ENCODE assay signal across 17 cellular contexts in the genomic region with DNA sequence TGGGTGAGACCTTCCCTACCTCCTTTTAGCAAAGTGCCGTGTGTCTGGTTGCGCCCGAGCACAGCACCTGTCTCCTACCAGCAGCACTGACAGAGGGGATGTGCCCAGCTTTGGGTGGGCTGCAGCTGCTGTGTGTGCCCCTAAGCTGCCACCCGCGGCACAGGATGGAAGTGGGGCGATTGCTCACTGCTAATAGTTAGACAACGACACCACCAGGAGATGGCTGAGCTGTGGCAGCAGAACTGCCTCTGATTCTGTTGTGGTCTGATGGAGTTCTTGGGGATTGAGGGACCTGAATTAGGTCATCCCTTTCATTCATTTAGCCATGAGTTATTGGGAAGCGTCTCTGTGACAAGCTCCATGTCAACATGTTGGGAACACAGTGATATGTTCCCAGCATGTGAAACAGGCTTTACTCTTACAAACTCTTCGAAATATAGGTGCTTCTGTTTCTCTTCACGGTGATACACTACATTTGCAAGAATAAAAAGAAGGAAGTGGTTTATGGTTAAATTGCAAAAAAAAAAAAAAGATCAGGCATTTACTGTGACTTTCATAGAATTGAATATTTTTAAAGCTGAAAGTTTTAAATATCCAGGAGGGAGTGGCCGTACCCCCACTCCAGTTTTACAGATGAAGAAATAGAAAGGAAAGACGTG.
A peak's percentile ranks its signal among the peaks of the same experiment; 100 is the strongest.
DNase-seq lines count a peak whose midpoint lies in the region; ATAC-seq and TF ChIP-seq lines count a peak whose summit lies in the region.
"Had no signal": no experiment of that assay in that cellular context is flagged by ENCODE, and none has a peak within 500 bp of the region (broad histone marks: within the 10 kb centered on the region; RNA-seq: fewer than 3 reads in every experiment).

No MANE protein-coding gene starts in this region.

- TF ChIP-seq CTCF in mucosa of descending colon (IDR thresholded peaks at IDR 0.05): no peak
- no peak for TF ChIP-seq CTCF in ascending aorta (IDR thresholded peaks at IDR 0.05)

- no peak overlapping the region for H3K27ac ChIP-seq in CD4-positive, alpha-beta memory T cell (ENCODE audit: low read depth, low read length)
- H3K27ac ChIP-seq in ascending aorta: no peak overlapping the region
- H3K27ac ChIP-seq: A549, tibial nerve had no signal

- peak; percentile 23 for DNase-seq in activated CD4-positive, alpha-beta T cell treated with anti-CD3 and anti-CD28 coated beads, Interleukin-2, amount 10 ng/mL, durations not matched to agents 7 days and 5 days
- DNase-seq in activated CD4-positive, alpha-beta T cell treated with anti-CD3 and anti-CD28 coated beads, Interleukin-2, amount 50 U/mL, for 1 hour: no peak
- peak in 4 of 5 donors; percentile 29 to 53 (median 46) for DNase-seq in CD4-positive, alpha-beta memory T cell
- DNase-seq in mucosa of descending colon (no peak), ascending aorta (ENCODE audit: low spot score in 2 of 2) (no peak), SIG-M5 treated with dmso at 0.1 percent for 504 hours (lab: John Stamatoyannopoulos, UW; ENCODE audit: unreplicated experiment) (no peak)
- DNase-seq: NCI-H1092, NCI-H524 treated with DMSO at 0.1 percent for 48 hours, SHP77, small intestine had no signal

- H3K4me1 Mint-ChIP-seq in activated CD4-positive, alpha-beta T cell treated with anti-CD3 and anti-CD28 coated beads, Interleukin-2, amount 10 ng/mL, durations not matched to agents 7 days and 5 days: peaks cover 36% of the 10 kb centered on the region
- H3K4me1 Mint-ChIP-seq in CD4-positive, alpha-beta memory T cell: peaks cover 33 to 57% (median 47%) of the 10 kb centered on the region in 4 donors
- peaks cover 31% of the 10 kb centered on the region for H3K4me1 Mint-ChIP-seq in activated T-helper 17 cell treated with anti-CD3 and anti-CD28 coated beads, Interleukin-2, amount 50 U/mL, for 72 hours

- H3K27me3 Mint-ChIP-seq in activated CD4-positive, alpha-beta T cell treated with anti-CD3 and anti-CD28 coated beads, Interleukin-2, amount 10 ng/mL, durations not matched to agents 7 days and 5 days: no peaks in the 10 kb centered on the region
- H3K27me3 Mint-ChIP-seq in CD4-positive, alpha-beta memory T cell: no peaks in the 10 kb centered on the region
- no peaks in the 10 kb centered on the region for H3K27me3 Mint-ChIP-seq in activated T-helper 17 cell treated with anti-CD3 and anti-CD28 coated beads, Interleukin-2, amount 50 U/mL, for 72 hours

- no peaks in the 10 kb centered on the region for H3K9me3 ChIP-seq in CD4-positive, alpha-beta memory T cell (ENCODE audit: control insufficient read depth in 1 of 2, low read length in 2 of 2)
- no peaks in the 10 kb centered on the region for H3K9me3 ChIP-seq in mucosa of descending colon
- H3K9me3 ChIP-seq in ascending aorta: no peaks in the 10 kb centered on the region
- H3K9me3 ChIP-seq: A549, tibial nerve had no signal

- intact Hi-C loops in CD4-positive, alpha-beta memory T cell (cut with micrococcal nuclease): loop anchor here (1.0 to 5.0 kb wide), 2 partner anchors 34 to 184 kb away; a partner anchor contains a TSS
- intact Hi-C loops in mucosa of descending colon (cut with DNase I, micrococcal nuclease): no loop called here
- intact Hi-C loops in ascending aorta (cut with DNase I): no loop called here

- no peaks in the 10 kb centered on the region for H3K36me3 ChIP-seq in CD4-positive, alpha-beta memory T cell (ENCODE audit: insufficient read depth, low read length)
- no peaks in the 10 kb centered on the region for H3K36me3 ChIP-seq in mucosa of descending colon (ENCODE audit: low read depth)
- H3K36me3 ChIP-seq in ascending aorta: no peaks in the 10 kb centered on the region
- H3K36me3 ChIP-seq: BLaER1 treated with 17β-estradiol and CSF1 and Interleukin-3, amounts not matched to agents 10 nM and 100 nM; tibial nerve had no signal

- peaks cover 6% of the 10 kb centered on the region for H3K9me3 Mint-ChIP-seq in activated CD4-positive, alpha-beta T cell treated with anti-CD3 and anti-CD28 coated beads, Interleukin-2, amount 10 ng/mL, durations not matched to agents 7 days and 5 days
- peaks cover 0 to 5% (median 0%) of the 10 kb centered on the region in 8 donors for H3K9me3 Mint-ChIP-seq in CD4-positive, alpha-beta memory T cell
- H3K9me3 Mint-ChIP-seq in activated T-helper 17 cell treated with anti-CD3 and anti-CD28 coated beads, Interleukin-2, amount 50 U/mL, for 72 hours: no peaks in the 10 kb centered on the region
- H3K9me3 Mint-ChIP-seq: WTC11 had no signal

- peak overlapping the region; percentile 7 for H3K4me3 Mint-ChIP-seq in activated CD4-positive, alpha-beta T cell treated with anti-CD3 and anti-CD28 coated beads, Interleukin-2, amount 10 ng/mL, durations not matched to agents 7 days and 5 days
- peak overlapping the region; percentile 43 to 80 (median 72) for H3K4me3 Mint-ChIP-seq in CD4-positive, alpha-beta memory T cell
- peak overlapping the region; percentile 70 for H3K4me3 Mint-ChIP-seq in activated T-helper 17 cell treated with anti-CD3 and anti-CD28 coated beads, Interleukin-2, amount 50 U/mL, for 72 hours
- H3K4me3 Mint-ChIP-seq: stimulated activated memory B cell treated with anti-CD40 and anti-IgM and Interleukin-4, amounts not matched to agents 10 μg/mL and 1 μg/mL and 100 μg/mL, for 72 hours; WTC11 had no signal

- no peaks in the 10 kb centered on the region for H3K36me3 Mint-ChIP-seq in activated CD4-positive, alpha-beta T cell treated with anti-CD3 and anti-CD28 coated beads, Interleukin-2, amount 10 ng/mL, durations not matched to agents 7 days and 5 days (ENCODE audit: low read depth)
- H3K36me3 Mint-ChIP-seq in CD4-positive, alpha-beta memory T cell: no peaks in the 10 kb centered on the region
- no peaks in the 10 kb centered on the region for H3K36me3 Mint-ChIP-seq in activated T-helper 17 cell treated with anti-CD3 and anti-CD28 coated beads, Interleukin-2, amount 50 U/mL, for 72 hours (ENCODE audit: low read depth)
- H3K36me3 Mint-ChIP-seq: stimulated activated memory B cell treated with anti-CD40 and anti-IgM and Interleukin-4, amounts not matched to agents 10 μg/mL and 1 μg/mL and 100 μg/mL, for 72 hours; WTC11 had no signal

- peak; percentile 19 for ATAC-seq in activated T-helper 17 cell treated with anti-CD3 and anti-CD28 coated beads, Interleukin-2, amount 50 U/mL, for 72 hours (replicated peaks)
- peak; percentile 44 for ATAC-seq in mucosa of descending colon
- ATAC-seq in GM19467 (IDR thresholded peaks at IDR 0.05; ENCODE audit: unreplicated experiment): no peak
- ATAC-seq: A549; stimulated activated memory B cell treated with anti-CD40 and anti-IgM and Interleukin-4, amounts not matched to agents 10 μg/mL and 1 μg/mL and 100 μg/mL, for 72 hours; WTC11 had no signal

- H3K4me3 ChIP-seq in CD4-positive, alpha-beta memory T cell (ENCODE audit: low read length in 2 of 2): peak overlapping the region in 1 of 2 donors; percentile 16
- H3K4me3 ChIP-seq in mucosa of descending colon (no peak overlapping the region), ascending aorta (no peak overlapping the region)
- H3K4me3 ChIP-seq: A549; BLaER1 treated with 17β-estradiol and CSF1 and Interleukin-3, amounts not matched to agents 10 nM and 100 nM; tibial nerve had no signal

- H3K4me1 ChIP-seq in CD4-positive, alpha-beta memory T cell (ENCODE audit: insufficient read depth, low read length): peaks cover 39% of the 10 kb centered on the region
- H3K4me1 ChIP-seq in mucosa of descending colon (ENCODE audit: low read depth): no peaks in the 10 kb centered on the region
- H3K4me1 ChIP-seq in ascending aorta: no peaks in the 10 kb centered on the region
- H3K4me1 ChIP-seq: A549, tibial nerve had no signal

- H3K27ac Mint-ChIP-seq in activated CD4-positive, alpha-beta T cell treated with anti-CD3 and anti-CD28 coated beads, Interleukin-2, amount 10 ng/mL, durations not matched to agents 7 days and 5 days: peak overlapping the region; percentile 55
- peak overlapping the region; percentile 9 to 90 (median 81) for H3K27ac Mint-ChIP-seq in CD4-positive, alpha-beta memory T cell
- peak overlapping the region; percentile 78 for H3K27ac Mint-ChIP-seq in activated T-helper 17 cell treated with anti-CD3 and anti-CD28 coated beads, Interleukin-2, amount 50 U/mL, for 72 hours
- H3K27ac Mint-ChIP-seq: stimulated activated memory B cell treated with anti-CD40 and anti-IgM and Interleukin-4, amounts not matched to agents 10 μg/mL and 1 μg/mL and 100 μg/mL, for 72 hours; WTC11 had no signal

- H3K27me3 ChIP-seq in CD4-positive, alpha-beta memory T cell (ENCODE audit: insufficient read depth, low read length): no peaks in the 10 kb centered on the region
- H3K27me3 ChIP-seq in ascending aorta: no peaks in the 10 kb centered on the region
- H3K27me3 ChIP-seq: BLaER1 treated with 17β-estradiol and CSF1 and Interleukin-3, amounts not matched to agents 10 nM and 100 nM; tibial nerve had no signal

- CTCF ChIA-PET in activated CD4-positive, alpha-beta T cell treated with anti-CD3 and anti-CD28 coated beads, Interleukin-2, amount 10 ng/mL, durations not matched to agents 7 days and 5 days (lab: Charles Lee): interaction anchor here (0.5 to 1.4 kb wide), 6 partner anchors 15 to 498 kb away, joined by 3 to 4 read pairs (median 4); a partner anchor contains a TSS
- CTCF ChIA-PET in CD4-positive, alpha-beta memory T cell (lab: Charles Lee; ENCODE audit: partially characterized antibody): interaction anchor here (0.6 to 3.3 kb wide), 21 partner anchors 10 to 710 kb away, joined by 3 to 17 read pairs (median 4); no protein-coding TSS in a partner anchor

- POLR2A ChIA-PET in activated CD4-positive, alpha-beta T cell treated with anti-CD3 and anti-CD28 coated beads, Interleukin-2, amount 10 ng/mL, durations not matched to agents 7 days and 5 days (lab: Charles Lee): no interaction called here
- POLR2A ChIA-PET in CD4-positive, alpha-beta memory T cell (lab: Charles Lee; ENCODE audit: partially characterized antibody): interaction anchor here (0.6 to 3.6 kb wide), 12 partner anchors 9 to 185 kb away, joined by 3 to 20 read pairs (median 5); a partner anchor contains a TSS

Comparison
In these comparisons a context has a peak if more than half of its experiments do, and no peak if none do; other contexts are left out.
1. DNase-seq: peak in activated CD4-positive, alpha-beta T cell treated with anti-CD3 and anti-CD28 coated beads, Interleukin-2, amount 10 ng/mL, durations not matched to agents 7 days and 5 days (single experiment) and CD4-positive, alpha-beta memory T cell (4 of 5); none in activated CD4-positive, alpha-beta T cell treated with anti-CD3 and anti-CD28 coated beads, Interleukin-2, amount 50 U/mL, for 1 hour (single experiment), mucosa of descending colon (0 of 3), ascending aorta (0 of 2) and SIG-M5 treated with dmso at 0.1 percent for 504 hours (single experiment).
2. H3K4me3 Mint-ChIP-seq: peak in every context shown above with its lines; median percentile 72 in CD4-positive, alpha-beta memory T cell; 70 in activated T-helper 17 cell treated with anti-CD3 and anti-CD28 coated beads, Interleukin-2, amount 50 U/mL, for 72 hours; 7 in activated CD4-positive, alpha-beta T cell treated with anti-CD3 and anti-CD28 coated beads, Interleukin-2, amount 10 ng/mL, durations not matched to agents 7 days and 5 days.
3. Peak in every context shown above with its lines, with median percentiles within 50 percentile points of each other: H3K27ac Mint-ChIP-seq.